24 cellular contexts compared by ENCODE assay signal in genomic region chr15:23013681-23014080, GRCh38. TPM values are rescaled to one million over a fixed set of nuclear protein-coding genes. Genes with fewer than 3 reads are reported as not detected.
DNase-seq lines count a peak whose midpoint lies in the region; ATAC-seq and TF ChIP-seq lines count a peak whose summit lies in the region.
"Had no signal": no experiment of that assay in that cellular context is flagged by ENCODE, and none has a peak within 500 bp of the region (broad histone marks: within the 10 kb centered on the region; RNA-seq: fewer than 3 reads in every experiment).

No MANE protein-coding gene starts in this region.

- POLR2A ChIA-PET in RWPE1 (lab: Yijun Ruan, JAX; ENCODE audit: low non-redundant PET) = no interaction called here

- H2BK120ac ChIP-seq in neuronal stem cell (ENCODE audit: low read depth, low read length) = no peak overlapping the region

- H3K4me1 ChIP-seq in RWPE2 (ENCODE audit: insufficient read depth, poor library complexity, severe bottlenecking) (no peaks in the 10 kb centered on the region), neuronal stem cell (ENCODE audit: control insufficient read depth in 2 of 2, insufficient read depth in 1 of 2, low read depth in 1 of 2, low read length in 2 of 2) (no peaks in the 10 kb centered on the region)
- H3K4me1 ChIP-seq: BE2C, BLaER1 had no signal

- WGBS in neuronal stem cell (ENCODE audit: extremely low coverage in 2 of 2, insufficient read length in 2 of 2, insufficient replicate concordance in 1 of 2), 2 donors = no CpG with 5 or more reads among the region's 5 CpGs

- H2BK15ac ChIP-seq in neuronal stem cell (ENCODE audit: low read length) = no peak overlapping the region

- no peaks in the 10 kb centered on the region for H3K27me3 Mint-ChIP-seq in activated CD8-positive, alpha-beta memory T cell treated with anti-CD3 and anti-CD28 coated beads, Interleukin-2, amount 10 ng/mL, durations not matched to agents 7 days and 5 days
- H3K27me3 Mint-ChIP-seq: CD4-positive, alpha-beta memory T cell; CD4-positive, CD25-positive, alpha-beta regulatory T cell; CD8-positive, alpha-beta memory T cell had no signal

- H2AFZ ChIP-seq in neuronal stem cell (ENCODE audit: low read length) = no peak overlapping the region

- H3K27ac Mint-ChIP-seq in activated CD8-positive, alpha-beta memory T cell treated with anti-CD3 and anti-CD28 coated beads, Interleukin-2, amount 10 ng/mL, durations not matched to agents 7 days and 5 days = no peak overlapping the region
- H3K27ac Mint-ChIP-seq: CD4-positive, CD25-positive, alpha-beta regulatory T cell had no signal

- H3K9me3 ChIP-seq in RWPE2 (ENCODE audit: severe bottlenecking) (no peaks in the 10 kb centered on the region), neuronal stem cell (replicated peaks in 1 of 2; ENCODE audit: control insufficient read depth in 2 of 2, insufficient read depth in 1 of 2, low read depth in 1 of 2, low read length in 2 of 2) (peaks cover 0 to 2% of the 10 kb centered on the region in 2 donors)
- H3K9me3 ChIP-seq: BE2C, BLaER1 had no signal

- no peaks in the 10 kb centered on the region for H3K9me3 Mint-ChIP-seq in activated CD8-positive, alpha-beta memory T cell treated with anti-CD3 and anti-CD28 coated beads, Interleukin-2, amount 10 ng/mL, durations not matched to agents 7 days and 5 days (ENCODE audit: low read depth)
- H3K9me3 Mint-ChIP-seq: CD14-positive monocyte; CD4-positive, CD25-positive, alpha-beta regulatory T cell; CD8-positive, alpha-beta memory T cell had no signal

- no peak overlapping the region for H3K27ac ChIP-seq in RWPE2 (ENCODE audit: poor library complexity, severe bottlenecking)
- H3K27ac ChIP-seq in neuronal stem cell (replicated peaks; ENCODE audit: low read length) = no peak overlapping the region
- H3K27ac ChIP-seq in RWPE1 = no peak overlapping the region
- H3K27ac ChIP-seq: 22Rv1, BLaER1 had no signal

- no peaks in the 10 kb centered on the region for H3K4me1 Mint-ChIP-seq in activated CD8-positive, alpha-beta memory T cell treated with anti-CD3 and anti-CD28 coated beads, Interleukin-2, amount 10 ng/mL, durations not matched to agents 7 days and 5 days

- no peak for TF ChIP-seq CTCF in RWPE2 (IDR thresholded peaks at IDR 0.05; ENCODE audit: poor library complexity, severe bottlenecking)
- TF ChIP-seq CTCF in RWPE1 (conservative IDR thresholded peaks at IDR 0.05; ENCODE audit: low read depth) = no peak

- no peak overlapping the region for H2BK12ac ChIP-seq in neuronal stem cell (ENCODE audit: low read length)

- CTCF ChIA-PET in activated CD8-positive, alpha-beta memory T cell treated with anti-CD3 and anti-CD28 coated beads, Interleukin-2, amount 10 ng/mL, durations not matched to agents 7 days and 5 days (lab: Charles Lee) = no interaction called here
- CTCF ChIA-PET in RWPE1 (lab: Yijun Ruan, JAX) = no interaction called here

- H3K4me3 ChIP-seq in RWPE2 (ENCODE audit: severe bottlenecking) (no peak overlapping the region), neuronal stem cell (ENCODE audit: low read length in 2 of 2) (no peak overlapping the region)
- H3K4me3 ChIP-seq: BLaER1, GM12878 had no signal

- peak overlapping the region; percentile 57 for H3K18ac ChIP-seq in neuronal stem cell (ENCODE audit: low read length)

- H3K36me3 ChIP-seq in RWPE2 (ENCODE audit: low read depth) (peaks cover 88% of the 10 kb centered on the region), neuronal stem cell (replicated peaks in 1 of 2; ENCODE audit: control insufficient read depth in 2 of 2, insufficient read depth in 2 of 2, low read length in 2 of 2) (peaks cover 19 to 91% of the 10 kb centered on the region in 2 donors)

- peaks cover 6% of the 10 kb centered on the region for H3K79me1 ChIP-seq in neuronal stem cell (ENCODE audit: low read depth, low read length)

- H2BK5ac ChIP-seq in neuronal stem cell (ENCODE audit: low read length) = no peak overlapping the region

- H3K36me3 Mint-ChIP-seq in activated CD8-positive, alpha-beta memory T cell treated with anti-CD3 and anti-CD28 coated beads, Interleukin-2, amount 10 ng/mL, durations not matched to agents 7 days and 5 days = peaks cover 26% of the 10 kb centered on the region

- no peak overlapping the region for H2AK5ac ChIP-seq in neuronal stem cell (ENCODE audit: low read depth, low read length)

- no peak overlapping the region for H4K8ac ChIP-seq in neuronal stem cell (ENCODE audit: low read depth, low read length)

- H3K9ac ChIP-seq in neuronal stem cell (ENCODE audit: low read depth, low read length, poor library complexity) = no peak overlapping the region
- H3K9ac ChIP-seq: BLaER1 had no signal

- H3K4me3 Mint-ChIP-seq in activated CD8-positive, alpha-beta memory T cell treated with anti-CD3 and anti-CD28 coated beads, Interleukin-2, amount 10 ng/mL, durations not matched to agents 7 days and 5 days = no peak overlapping the region
- H3K4me3 Mint-ChIP-seq: CD14-positive monocyte; CD4-positive, alpha-beta memory T cell; CD4-positive, CD25-positive, alpha-beta regulatory T cell; CD8-positive, alpha-beta memory T cell had no signal

- H4K91ac ChIP-seq in neuronal stem cell (ENCODE audit: low read depth, low read length, poor library complexity) = no peak overlapping the region

- H3K4ac ChIP-seq in neuronal stem cell (ENCODE audit: low read length) = no peak overlapping the region

- no peak overlapping the region for H3K4me2 ChIP-seq in neuronal stem cell (ENCODE audit: insufficient read depth, low read length, poor library complexity, severe bottlenecking)
- H3K4me2 ChIP-seq: BLaER1 had no signal

- DNase-seq in activated CD8-positive, alpha-beta memory T cell treated with anti-CD3 and anti-CD28 coated beads, Interleukin-2, amount 50 U/mL, for 48 hours = peak; percentile 13
- DNase-seq in activated CD8-positive, alpha-beta memory T cell treated with anti-CD3 and anti-CD28 coated beads, Interleukin-2, amount 10 ng/mL, durations not matched to agents 7 days and 5 days = no peak
- peak; percentile 61 for DNase-seq in RWPE2 (ENCODE audit: low spot score)
- no peak for DNase-seq in neuronal stem cell (ENCODE audit: low spot score)
- DNase-seq in RWPE1 (ENCODE audit: low spot score) = no peak
- DNase-seq in stimulated activated CD4-positive, alpha-beta T cell treated with anti-CD3 and anti-CD28 coated beads, Interleukin-12 subunit alpha, Interleukin-12 subunit beta, amount 100 ng/mL, for 4 hours = no peak
- DNase-seq: ACHN; BE2C; C1 segment of cervical spinal cord; CD4-positive, alpha-beta memory T cell; CD4-positive, CD25-positive, alpha-beta regulatory T cell; CD8-positive, alpha-beta memory T cell; COR-L47; DMS 273 treated with DMSO at 0.1 percent for 48 hours; DMS153; DMS53; DMS79; DND-41; EL; GDM1 had no signal

- H3K27me3 ChIP-seq in RWPE2 (ENCODE audit: insufficient read depth, poor library complexity, severe bottlenecking) (no peaks in the 10 kb centered on the region), neuronal stem cell (ENCODE audit: control insufficient read depth in 3 of 3, insufficient read depth in 3 of 3, low read depth in 1 of 3, low read length in 3 of 3) (no peaks in the 10 kb centered on the region)
- H3K27me3 ChIP-seq: BE2C, BLaER1 had no signal

- no peak overlapping the region for H3K23ac ChIP-seq in neuronal stem cell (ENCODE audit: low read depth, low read length, poor library complexity)

- H3K14ac ChIP-seq in neuronal stem cell (ENCODE audit: low read length) = no peak overlapping the region

- no peak for ATAC-seq in activated CD8-positive, alpha-beta memory T cell treated with anti-CD3 and anti-CD28 coated beads, Interleukin-2, amount 10 ng/mL, durations not matched to agents 7 days and 5 days
- ATAC-seq in RWPE2 (ENCODE audit: low read depth) = peak; percentile 40; the same call in 2 of the 3 replicates
- ATAC-seq: GM12878 had no signal

RNA-seq across cellular contexts. Expression of gene TUBGCP5, which starts 25.7 kb away (rescaled TPM):
- total RNA-seq in activated CD8-positive, alpha-beta memory T cell treated with anti-CD3 and anti-CD28 coated beads, Interleukin-2, amount 10 ng/mL, durations not matched to agents 7 days and 5 days = 10 to 100 TPM; 18.6 to 20.5 TPM
- 12.2 TPM for polyA plus RNA-seq in neuronal stem cell (2013, experiment 1 of 2)
- 14.5 TPM for polyA plus RNA-seq in neuronal stem cell (2013, experiment 2 of 2)

RNA-seq across cellular contexts. Expression of gene CYFIP1, which starts 33.5 kb away (rescaled TPM):
- 10 to 100 TPM; 12.3 to 21.2 TPM for total RNA-seq in activated CD8-positive, alpha-beta memory T cell treated with anti-CD3 and anti-CD28 coated beads, Interleukin-2, amount 10 ng/mL, durations not matched to agents 7 days and 5 days
- polyA plus RNA-seq in neuronal stem cell (2013, experiment 1 of 2) = 50.3 TPM
- polyA plus RNA-seq in neuronal stem cell (2013, experiment 2 of 2) = 51.9 TPM

Comparison
In these comparisons a context has a peak if more than half of its experiments do, and no peak if none do; other contexts are left out.
1. DNase-seq: peak in activated CD8-positive, alpha-beta memory T cell treated with anti-CD3 and anti-CD28 coated beads, Interleukin-2, amount 50 U/mL, for 48 hours (single experiment) and RWPE2 (single experiment); none in activated CD8-positive, alpha-beta memory T cell treated with anti-CD3 and anti-CD28 coated beads, Interleukin-2, amount 10 ng/mL, durations not matched to agents 7 days and 5 days (single experiment), neuronal stem cell (single experiment), RWPE1 (single experiment) and stimulated activated CD4-positive, alpha-beta T cell treated with anti-CD3 and anti-CD28 coated beads, Interleukin-12 subunit alpha, Interleukin-12 subunit beta, amount 100 ng/mL, for 4 hours (single experiment).